15 cellular contexts compared by ENCODE assay signal in genomic region chr11:4140067-4140636, GRCh38. TPM values are rescaled to one million over a fixed set of nuclear protein-coding genes. Genes with fewer than 3 reads are reported as not detected.
DNase-seq lines count a peak whose midpoint lies in the region; ATAC-seq, FAIRE-seq and TF ChIP-seq lines count a peak whose summit lies in the region.
"Had no signal": no experiment of that assay in that cellular context is flagged by ENCODE, and none has a peak within 500 bp of the region (broad histone marks: within the 10 kb centered on the region; RNA-seq: fewer than 3 reads in every experiment).

No MANE protein-coding gene starts in this region.

- H3K27me3 ChIP-seq in SK-N-SH (ENCODE audit: insufficient read depth), result no peaks in the 10 kb centered on the region
- no peaks in the 10 kb centered on the region for H3K27me3 ChIP-seq in endodermal cell (ENCODE audit: control insufficient read depth, insufficient read depth, low read length, poor library complexity, severe bottlenecking)
- H3K27me3 ChIP-seq: BLaER1 treated with 17β-estradiol and CSF1 and Interleukin-3, amounts not matched to agents 10 nM and 100 nM had no signal

- no peak overlapping the region for H2AFZ ChIP-seq in SK-N-SH (ENCODE audit: low read depth)
- H2AFZ ChIP-seq: GM23338 had no signal

- no peak overlapping the region for H3K4me2 ChIP-seq in SK-N-SH
- H3K4me2 ChIP-seq: BLaER1 treated with 17β-estradiol and CSF1 and Interleukin-3, amounts not matched to agents 10 nM and 100 nM; GM23338 had no signal

- H3K79me2 ChIP-seq in SK-N-SH (ENCODE audit: insufficient read depth), result no peaks in the 10 kb centered on the region

- no peak overlapping the region for H3K9ac ChIP-seq in SK-N-SH
- H3K9ac ChIP-seq in endodermal cell (ENCODE audit: extremely low read depth, low read length, poor library complexity, severe bottlenecking), result no peak overlapping the region
- H3K9ac ChIP-seq: BLaER1 treated with 17β-estradiol and CSF1 and Interleukin-3, amounts not matched to agents 10 nM and 100 nM had no signal

- CTCF ChIA-PET in SK-N-SH (lab: Yijun Ruan, JAX) (no interaction called here), HEK293 (lab: Yijun Ruan, JAX) (interaction anchor here (0.6 kb wide), 1 partner anchor 42 kb away, joined by 3 read pairs; no protein-coding TSS in a partner anchor)

- DNase-seq in SK-N-SH (no peak), endodermal cell (no peak), Kasumi-1 (lab: John Stamatoyannopoulos, UW) (no peak), D721Med (ENCODE audit: insufficient read length, low spot score) (no peak)
- DNase-seq: 8988T; ACHN; CD4-positive, CD25-positive, alpha-beta regulatory T cell; DMS 273 treated with DMSO at 0.1 percent for 48 hours; H7 had no signal

- H3K36me3 ChIP-seq in SK-N-SH (replicated peaks in 1 of 2; ENCODE audit: control insufficient read depth in 1 of 2, insufficient read depth in 2 of 2, low read length in 1 of 2) (peaks cover 29 to 42% of the 10 kb centered on the region in 2 experiments), HEK293 (ENCODE audit: control insufficient read depth in 2 of 2, insufficient read depth in 1 of 2, low read length in 2 of 2) (peaks cover 5 to 80% of the 10 kb centered on the region in 2 experiments; a peak in 2 of 3 replicates), endodermal cell (ENCODE audit: control insufficient read depth, insufficient read depth, low read length) (peaks cover 46% of the 10 kb centered on the region)

- POLR2A ChIA-PET in SK-N-SH (lab: Yijun Ruan, JAX), result no interaction called here
- POLR2A ChIA-PET in HEK293 (lab: Yijun Ruan, JAX), result interaction anchor here (0.7 kb wide), 1 partner anchor 65 kb away, joined by 4 read pairs; no protein-coding TSS in a partner anchor

- H3K9me3 ChIP-seq in SK-N-SH (0 out of 2 replicates have a peak, but pooled peaks cover 4% of the 10 kb centered on the region), HEK293 (ENCODE audit: control insufficient read depth, insufficient read depth, low read depth, low read length) (no peaks in the 10 kb centered on the region), endodermal cell (ENCODE audit: control insufficient read depth, low read length) (peaks cover 37% of the 10 kb centered on the region)

- peaks cover 28% of the 10 kb centered on the region for H3K9me3 Mint-ChIP-seq in endodermal cell

- TF ChIP-seq CTCF in SK-N-SH (IDR thresholded peaks at IDR 0.05) (no peak), HEK293 (tag by site-specific recombination; IDR thresholded peaks at IDR 0.05) (no peak), endodermal cell (conservative IDR thresholded peaks at IDR 0.05) (no peak), D721Med (IDR thresholded peaks at IDR 0.05; ENCODE audit: insufficient read depth, missing control alignments) (no peak)

- H3K4me3 Mint-ChIP-seq in endodermal cell, result no peak overlapping the region
- H3K4me3 Mint-ChIP-seq: CD4-positive, CD25-positive, alpha-beta regulatory T cell; GM23338 had no signal

- no peaks in the 10 kb centered on the region for H4K20me1 ChIP-seq in SK-N-SH (ENCODE audit: insufficient read depth)
- H4K20me1 ChIP-seq: BLaER1 treated with 17β-estradiol and CSF1 and Interleukin-3, amounts not matched to agents 10 nM and 100 nM had no signal

- H3K9me2 ChIP-seq in SK-N-SH, result no peaks in the 10 kb centered on the region

- no peaks in the 10 kb centered on the region for H3K4me1 Mint-ChIP-seq in endodermal cell
- H3K4me1 Mint-ChIP-seq: GM23338 had no signal

- no peaks in the 10 kb centered on the region for H3K4me1 ChIP-seq in SK-N-SH (ENCODE audit: control insufficient read depth in 1 of 2, insufficient read depth in 2 of 2, low read depth in 1 of 2, low read length in 1 of 2)
- no peaks in the 10 kb centered on the region for H3K4me1 ChIP-seq in HEK293 (ENCODE audit: control insufficient read depth, insufficient read depth, low read length)
- H3K4me1 ChIP-seq in endodermal cell (ENCODE audit: control insufficient read depth, insufficient read depth, low read length), result no peaks in the 10 kb centered on the region
- H3K4me1 ChIP-seq: BLaER1 treated with 17β-estradiol and CSF1 and Interleukin-3, amounts not matched to agents 10 nM and 100 nM had no signal

- FAIRE-seq in D721Med (lab: Jason Lieb, UNC), result no peak
- FAIRE-seq: GM12891 had no signal

- H3K27me3 Mint-ChIP-seq in endodermal cell (ENCODE audit: insufficient read depth), result no peaks in the 10 kb centered on the region
- H3K27me3 Mint-ChIP-seq: CD4-positive, CD25-positive, alpha-beta regulatory T cell had no signal

- no peak for TF ChIP-seq RAD21 in SK-N-SH (IDR thresholded peaks at IDR 0.05; ENCODE audit: low read length)

- WGBS in SK-N-SH (ENCODE audit: low lambda C conversion rate), result 92% methylated on average over 2 of the region's 2 CpGs
- WGBS in endodermal cell (ENCODE audit: insufficient coverage in 1 of 2, insufficient read length in 1 of 2), 2 experiments, result 100% methylated on average over 2 of the region's 2 CpGs

- H3K36me3 Mint-ChIP-seq in endodermal cell (ENCODE audit: low read depth), result peaks cover 55% of the 10 kb centered on the region

- H3F3A ChIP-seq in SK-N-SH (replicated peaks; ENCODE audit: insufficient read depth), result peaks cover 6% of the 10 kb centered on the region

- TF ChIP-seq EP300 in SK-N-SH (IDR thresholded peaks at IDR 0.05; ENCODE audit: borderline replicate concordance in 1 of 2, low read depth in 1 of 2, low read length in 1 of 2), result no peak

- H3K27ac ChIP-seq in SK-N-SH (ENCODE audit: low read depth in 2 of 2, low read length in 1 of 2) (no peak overlapping the region), HEK293 (ENCODE audit: extremely low read depth, low read depth, low read length) (no peak overlapping the region), endodermal cell (ENCODE audit: low read depth, low read length) (no peak overlapping the region)
- H3K27ac ChIP-seq: BLaER1 treated with 17β-estradiol and CSF1 and Interleukin-3, amounts not matched to agents 10 nM and 100 nM had no signal

- no peak overlapping the region for H3K4me3 ChIP-seq in SK-N-SH (ENCODE audit: low read depth in 2 of 2, low read length in 1 of 2)
- H3K4me3 ChIP-seq in HEK293 (ENCODE audit: low read depth, low read length), result no peak overlapping the region
- H3K4me3 ChIP-seq in endodermal cell (ENCODE audit: low read length), result peak overlapping the region; percentile 43
- H3K4me3 ChIP-seq: BLaER1 treated with 17β-estradiol and CSF1 and Interleukin-3, amounts not matched to agents 10 nM and 100 nM; GM23338 had no signal

- H3K27ac Mint-ChIP-seq in endodermal cell, result no peak overlapping the region
- H3K27ac Mint-ChIP-seq: GM23338 had no signal

- ATAC-seq in SK-N-SH treated with all-trans-retinoic acid at 6 μM for 48 hours (no peak), HG03442 (IDR thresholded peaks at IDR 0.05; ENCODE audit: unreplicated experiment) (no peak)
- ATAC-seq: GM23338 had no signal

TF ChIP-seq in SK-N-SH treated with all-trans-retinoic acid at 6 μM for 48 hours, 23 proteins besides CTCF, POLR2A, EP300 and RAD21:
- TF ChIP-seq ZFP30 (CRISPR knock-in tag; IDR thresholded peaks at IDR 0.05) (peak; percentile 100), TOX (CRISPR knock-in tag; IDR thresholded peaks at IDR 0.05; ENCODE audit: borderline replicate concordance) (no peak)

TF ChIP-seq in SK-N-SH, 30 proteins besides CTCF, POLR2A, EP300 and RAD21 (continues in another document):
- no peak for TF ChIP-seq USF2 (IDR thresholded peaks at IDR 0.05; ENCODE audit: borderline replicate concordance, low read depth, low read length)
- TF ChIP-seq JUND (IDR thresholded peaks at IDR 0.05), result no peak
- no peak for TF ChIP-seq YY1 (IDR thresholded peaks at IDR 0.05; ENCODE audit: low read depth)
- TF ChIP-seq PBX3 (IDR thresholded peaks at IDR 0.05), result no peak

TF ChIP-seq in HEK293, 187 proteins besides CTCF, POLR2A, EP300 and RAD21:
- TF ChIP-seq ZNF600 (tag by site-specific recombination; IDR thresholded peaks at IDR 0.05) (no peak), ZNF404 (tag by site-specific recombination; IDR thresholded peaks at IDR 0.05) (no peak), ZNF558 (tag by site-specific recombination; IDR thresholded peaks at IDR 0.05) (peak; percentile 93), SETDB1 (IDR thresholded peaks at IDR 0.05; ENCODE audit: insufficient read length, low read length) (peak; percentile 90), ZNF239 (tag by site-specific recombination; IDR thresholded peaks at IDR 0.05) (no peak), TCF7L2 (IDR thresholded peaks at IDR 0.05; ENCODE audit: borderline replicate concordance, low read depth, low read length) (no peak), ZNF610 (tag by site-specific recombination; IDR thresholded peaks at IDR 0.05; ENCODE audit: borderline replicate concordance) (0 out of 2 replicates have a peak, but pooled peaks have one; percentile 20), ZBTB7A (tag by site-specific recombination; IDR thresholded peaks at IDR 0.05; ENCODE audit: low read depth) (no peak)

RNA-seq across cellular contexts. Expression of gene RRM1, which starts 45.6 kb away (rescaled TPM):
- 28.2 and 31.6 TPM in 2 replicates for polyA plus RNA-seq in SK-N-SH (2012; rRNA removed)
- 38.5 and 38.8 TPM in 2 replicates for polyA plus RNA-seq in SK-N-SH (2012; cell fraction: cytosol; rRNA removed)
- polyA plus RNA-seq in SK-N-SH (2012; cell fraction: nucleus; rRNA removed), result 16.0 and 32.7 TPM in 2 replicates
- 100 to 1,000 TPM in 1 of 2 donors, 10 to 100 TPM in 1; 79.2 to 102 TPM for total RNA-seq in endodermal cell
- 128 TPM for polyA plus RNA-seq in endodermal cell (2013, experiment 1 of 2)
- polyA plus RNA-seq in endodermal cell (2013, experiment 2 of 2), result 129 TPM
